8 cellular contexts compared by ENCODE assay signal in genomic region chr2:216498418-216499413, GRCh38. TPM values are rescaled to one million over a fixed set of nuclear protein-coding genes. Genes with fewer than 3 reads are reported as not detected.
DNase-seq lines count a peak whose midpoint lies in the region; ATAC-seq and TF ChIP-seq lines count a peak whose summit lies in the region.

Gene RPL37A, plus strand, starts transcription at chr2:216498844. Its CDS starts 31 bp downstream, at chr2:216498875.

- TF ChIP-seq CTCF in mucosa of descending colon (IDR thresholded peaks at IDR 0.05) = no peak

- H3K27ac Mint-ChIP-seq in IgD-negative memory B cell = peak within 1 kb of the TSS; percentile 61 to 96 (median 86)

- H3K27me3 Mint-ChIP-seq in IgD-negative memory B cell = no peaks in the 10 kb centered on the region

- peak within 1 kb of the TSS; percentile 82 for H3K27ac ChIP-seq in epithelial cell of prostate

- no peaks in the 10 kb centered on the region for H3K36me3 ChIP-seq in mucosa of descending colon (ENCODE audit: low read depth)

- peaks cover 5% of the 10 kb centered on the region for H3K36me3 Mint-ChIP-seq in IgD-negative memory B cell

- no peaks in the 10 kb centered on the region for H3K9me3 ChIP-seq in mucosa of descending colon

- H3K9me3 Mint-ChIP-seq in IgD-negative memory B cell = no peaks in the 10 kb centered on the region

- intact Hi-C loops in mucosa of descending colon (cut with DNase I, micrococcal nuclease) = no loop called here

- DNase-seq in DMS 273 treated with DMSO at 0.1 percent for 48 hours (lab: John Stamatoyannopoulos, UW) (peak; percentile 88), OCI-M2 (lab: John Stamatoyannopoulos, UW; ENCODE audit: unreplicated experiment) (peak; percentile 68), activated T-cell treated with anti-CD3 and anti-CD28 coated beads for 4 hours (peak; percentile 85), epithelial cell of prostate (ENCODE audit: low read depth, low spot score) (peak; percentile 83), mucosa of descending colon (peak; percentile 93 to 98 (median 95))
- peak; percentile 82 for DNase-seq in stimulated activated CD8-positive, alpha-beta memory T cell treated with anti-CD3 and anti-CD28 coated beads, Interleukin-4, amount 100 ng/mL, for 24 hours (ENCODE audit: low read depth)

- peaks cover 40% of the 10 kb centered on the region for H3K4me1 ChIP-seq in mucosa of descending colon (ENCODE audit: low read depth)

- ATAC-seq in GM21529 (IDR thresholded peaks at IDR 0.05; ENCODE audit: unreplicated experiment) = peak; percentile 83
- peak; percentile 98 for ATAC-seq in mucosa of descending colon

- peak within 1 kb of the TSS; percentile 33 for H3K4me3 ChIP-seq in mucosa of descending colon

- H3K4me1 Mint-ChIP-seq in IgD-negative memory B cell = peaks cover 35 to 40% (median 40%) of the 10 kb centered on the region in 3 donors

- peak within 1 kb of the TSS; percentile 91 to 98 (median 95) for H3K4me3 Mint-ChIP-seq in IgD-negative memory B cell

RNA-seq across cellular contexts. Expression of gene RPL37A, which starts in this region (rescaled TPM):
- polyA plus RNA-seq in IgD-negative memory B cell = 4,003 TPM
- 1,000 to 10,000 TPM; 1,908 to 2,059 (median 1,949) TPM for total RNA-seq in mucosa of descending colon

Comparison
In these comparisons a context has a peak if more than half of its experiments do, and no peak if none do; other contexts are left out.
1. Peak in every context shown above with its lines: DNase-seq, ATAC-seq, H3K4me3 ChIP-seq and H3K27ac ChIP-seq.